Comparison of ENCODE assay signal across 27 cellular contexts in the genomic region with DNA sequence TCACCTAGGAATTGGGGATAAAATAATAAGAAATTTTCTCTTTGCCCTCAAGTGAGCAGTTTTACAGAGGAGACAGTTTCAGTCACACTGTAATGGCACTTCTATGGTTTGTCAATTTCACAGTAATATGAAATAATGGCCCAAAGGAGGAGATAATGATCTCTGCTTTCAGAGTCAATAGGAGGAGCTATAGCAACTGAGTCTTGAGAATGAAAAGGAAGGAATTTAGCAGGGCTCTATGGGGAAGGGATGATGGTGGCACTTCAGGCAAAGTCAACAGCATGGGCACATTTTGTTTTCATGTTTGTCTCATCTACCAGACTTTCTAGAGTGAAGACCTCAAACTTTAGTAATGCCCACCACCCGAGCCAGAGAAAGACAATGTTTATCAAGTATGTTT.
"Had no signal": no experiment of that assay in that cellular context is flagged by ENCODE, and none has a peak within 500 bp of the region (broad histone marks: within the 10 kb centered on the region; RNA-seq: fewer than 3 reads in every experiment).

No MANE protein-coding gene starts in this region.

- H3K36me3 ChIP-seq: adrenal gland, ascending aorta, brain microvascular endothelial cell, esophagus muscularis mucosa, gastrocnemius medialis, pancreas, thyroid gland, uterus had no signal

- DNase-seq: activated B cell treated with CpG ODN at 0.5 μM for 24 hours; activated CD4-positive, alpha-beta T cell treated with anti-CD3 and anti-CD28 coated beads for 4 hours; activated CD4-positive, alpha-beta T cell treated with anti-CD3 and anti-CD28 coated beads, Interleukin-2, amount 50 U/mL, for 48 hours; activated CD8-positive, alpha-beta memory T cell treated with anti-CD3 and anti-CD28 coated beads, Interleukin-2, amount 50 U/mL, for 48 hours; activated naive CD4-positive, alpha-beta T cell; activated T-cell treated with anti-CD3 and anti-CD28 coated beads, Interleukin-2, amount 50 U/mL, for 4 hours; adrenal gland; brain microvascular endothelial cell; caudate nucleus; dermis blood vessel endothelial cell; effector CD8-positive, alpha-beta T cell; gastrocnemius medialis; mesenchymal stem cell; nephron progenitor cell; psoas muscle; right cardiac atrium; stimulated activated CD4-positive, alpha-beta T cell treated with anti-CD3 and anti-CD28 coated beads, Interleukin-4, amount 100 ng/mL, for 4 hours; stimulated activated naive CD8-positive, alpha-beta T cell treated with anti-CD3 and anti-CD28 coated beads, Interleukin-15, Interleukin-2, amounts not matched to agents 100 U/mL and 50 U/mL, for 24 hours; substantia nigra; T-helper 9 cell; uterus had no signal

- H3K4me3 ChIP-seq: adrenal gland, ascending aorta, esophagus muscularis mucosa, gastrocnemius medialis, mucosa of descending colon, pancreas, psoas muscle, thyroid gland, uterus had no signal

- FAIRE-seq: islet of Langerhans, pancreas had no signal

- H3K4me1 ChIP-seq: gastrocnemius medialis, pancreas, psoas muscle, uterus had no signal

- H3K27me3 ChIP-seq: adrenal gland, ascending aorta, brain microvascular endothelial cell, esophagus muscularis mucosa, gastrocnemius medialis, pancreas, thyroid gland, uterus had no signal

- H3K27ac ChIP-seq: adrenal gland, ascending aorta, brain microvascular endothelial cell, esophagus muscularis mucosa, gastrocnemius medialis, pancreas, psoas muscle, uterus had no signal

- ATAC-seq: activated T-cell treated with anti-CD3 and anti-CD28 coated beads, Interleukin-2, amount 50 U/mL, for 4 hours; gastrocnemius medialis; psoas muscle; right cardiac atrium; stimulated activated naive CD8-positive, alpha-beta T cell treated with anti-CD3 and anti-CD28 coated beads, Interleukin-15, Interleukin-2, amounts not matched to agents 100 U/mL and 50 U/mL, for 24 hours had no signal

- H3K9me3 ChIP-seq: adrenal gland, mucosa of descending colon, pancreas, thyroid gland, uterus had no signal
